In the genomic region with DNA sequence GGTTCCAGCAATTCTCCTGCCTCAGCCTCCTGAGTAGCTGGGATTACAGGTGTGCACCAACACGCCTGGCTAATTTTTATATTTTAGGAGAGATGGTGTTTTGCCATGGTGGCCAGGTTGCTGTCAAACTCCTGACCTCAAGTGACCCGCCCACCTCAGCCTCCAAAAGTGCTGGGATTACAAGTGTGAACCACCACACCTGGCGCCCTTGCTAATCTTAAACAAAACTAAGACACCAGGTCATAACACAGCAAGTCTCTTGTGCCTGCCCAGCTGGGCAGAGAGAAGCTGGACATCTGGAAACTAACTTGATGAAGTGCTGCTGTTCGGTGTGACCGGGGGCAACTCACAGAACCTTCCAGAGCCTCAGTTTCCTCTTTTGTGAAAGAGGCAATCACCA, we compare ENCODE assay signal across 6 cellular contexts.
"Had no signal": no experiment of that assay in that cellular context is flagged by ENCODE, and none has a peak within 500 bp of the region (broad histone marks: within the 10 kb centered on the region; RNA-seq: fewer than 3 reads in every experiment).

No MANE protein-coding gene starts in this region.

- H3K4me3 ChIP-seq: HAP-1 had no signal

- DNase-seq: GOT3, H7, HFFc6, KBM-7 had no signal

- H3K36me3 ChIP-seq: HAP-1 had no signal

- H3K27ac ChIP-seq: HL-60 had no signal

- H3K9me3 ChIP-seq: HAP-1 had no signal
